In genomic region chr10:89609730-89610393, GRCh38 we compare ENCODE assay signal across 1 cellular context.
A peak's percentile ranks its signal among the peaks of the same experiment; 100 is the strongest.
TF ChIP-seq lines count a peak whose summit lies in the region.

No MANE protein-coding gene starts in this region.

TF ChIP-seq in K562, 482 proteins besides CTCF, POLR2A, EP300 and RAD21 (continued from another document):
- TF ChIP-seq ZNF79 (CRISPR knock-in tag; IDR thresholded peaks at IDR 0.05; ENCODE audit: low read depth) (no peak), HEY1 (CRISPR knock-in tag; IDR thresholded peaks at IDR 0.05; ENCODE audit: borderline replicate concordance) (no peak), TCF3 (CRISPR knock-in tag; IDR thresholded peaks at IDR 0.05) (no peak), C11orf30 (IDR thresholded peaks at IDR 0.05; ENCODE audit: low read depth) (peak; percentile 10; the same call in 1 of the 2 replicates), CBX1 (IDR thresholded peaks at IDR 0.05; ENCODE audit: low read depth) (no peak), ELK3 (CRISPR knock-in tag; IDR thresholded peaks at IDR 0.05) (no peak), MECOM (CRISPR knock-in tag; IDR thresholded peaks at IDR 0.05) (no peak), EGR1 (conservative IDR thresholded peaks at IDR 0.05) (0 out of 2 replicates have a peak, but pooled peaks have one; percentile 24), SMAD2 (IDR thresholded peaks at IDR 0.05; ENCODE audit: low read depth, low read length) (no peak), ZNF140 (CRISPR knock-in tag; IDR thresholded peaks at IDR 0.05) (no peak), ZNF740 (CRISPR knock-in tag; IDR thresholded peaks at IDR 0.05) (no peak), ZNF740 (tag; IDR thresholded peaks at IDR 0.05) (no peak), CREB3L1 (IDR thresholded peaks at IDR 0.05; ENCODE audit: borderline replicate concordance, low read depth) (no peak), PHB2 (IDR thresholded peaks at IDR 0.05; ENCODE audit: low read depth) (no peak), STAT6 (CRISPR knock-in tag; IDR thresholded peaks at IDR 0.05) (no peak)
